1 cellular context compared by ENCODE assay signal in genomic region chr17:48831549-48831883, GRCh38.
TF ChIP-seq lines count a peak whose summit lies in the region.

No MANE protein-coding gene starts in this region.

TF ChIP-seq in GM23338, 12 proteins besides CTCF, POLR2A, EP300 and RAD21 (continued from another document):
- TF ChIP-seq REST (IDR thresholded peaks at IDR 0.05; ENCODE audit: unreplicated experiment): no peak
